ENCODE assay signal across 15 cellular contexts in genomic region chr15:72285402-72285801, GRCh38. TPM values are rescaled to one million over a fixed set of nuclear protein-coding genes. Genes with fewer than 3 reads are reported as not detected.
A peak's percentile ranks its signal among the peaks of the same experiment; 100 is the strongest.
DNase-seq lines count a peak whose midpoint lies in the region; ATAC-seq, FAIRE-seq and TF ChIP-seq lines count a peak whose summit lies in the region.
"Had no signal": no experiment of that assay in that cellular context is flagged by ENCODE, and none has a peak within 500 bp of the region (broad histone marks: within the 10 kb centered on the region; RNA-seq: fewer than 3 reads in every experiment).

No MANE protein-coding gene starts in this region.

- H3K36me3 ChIP-seq in HepG2 (replicated peaks in 1 of 2; ENCODE audit: control insufficient read depth in 1 of 2, insufficient read depth in 2 of 2, low read length in 2 of 2) (no peaks in the 10 kb centered on the region), right lobe of liver (no peaks in the 10 kb centered on the region), Panc1 (ENCODE audit: control insufficient read depth, insufficient read depth, low read length) (no peaks in the 10 kb centered on the region), prostate gland (no peaks in the 10 kb centered on the region)
- H3K36me3 ChIP-seq: SJSA1 had no signal

- H3K4me2 ChIP-seq in HepG2 (ENCODE audit: low read depth, low read length) = no peak overlapping the region
- H3K4me2 ChIP-seq: BLaER1 treated with 17β-estradiol and CSF1 and Interleukin-3, amounts not matched to agents 10 nM and 100 nM had no signal

- H3K27me3 Mint-ChIP-seq in endothelial cell (ENCODE audit: unreplicated experiment) = no peaks in the 10 kb centered on the region

- no peak for TF ChIP-seq RAD21 in HepG2 (CRISPR knock-in tag; IDR thresholded peaks at IDR 0.05)

- H3K36me3 Mint-ChIP-seq in endothelial cell (ENCODE audit: low read depth, unreplicated experiment) = peaks cover 5% of the 10 kb centered on the region
- H3K36me3 Mint-ChIP-seq in stimulated activated effector memory CD8-positive, alpha-beta T cell treated with anti-CD3 and anti-CD28 coated beads, Interleukin-12 subunit alpha, Interleukin-12 subunit beta, amount 100 ng/mL, for 72 hours = no peaks in the 10 kb centered on the region
- H3K36me3 Mint-ChIP-seq: CD8-positive, alpha-beta T cell had no signal

- H3K79me2 ChIP-seq in HepG2 (ENCODE audit: insufficient read depth, low read length) = no peaks in the 10 kb centered on the region

- H3K4me3 ChIP-seq in HepG2 (replicated peaks in 1 of 3; ENCODE audit: insufficient read depth in 1 of 3, low read depth in 2 of 3, low read length in 3 of 3) (no peak overlapping the region), right lobe of liver (no peak overlapping the region), Panc1 (ENCODE audit: low read depth in 2 of 2, low read length in 2 of 2) (no peak overlapping the region), prostate gland (no peak overlapping the region)
- H3K4me3 ChIP-seq: BLaER1 treated with 17β-estradiol and CSF1 and Interleukin-3, amounts not matched to agents 10 nM and 100 nM; SJSA1 had no signal

- H3K27me3 ChIP-seq in HepG2 (ENCODE audit: control insufficient read depth in 1 of 2, insufficient read depth in 2 of 2, low read length in 2 of 2) (no peaks in the 10 kb centered on the region), right lobe of liver (no peaks in the 10 kb centered on the region), Panc1 (ENCODE audit: control insufficient read depth, insufficient read depth, low read length) (no peaks in the 10 kb centered on the region), prostate gland (replicated peaks; ENCODE audit: insufficient read depth) (no peaks in the 10 kb centered on the region)
- H3K27me3 ChIP-seq: BLaER1 treated with 17β-estradiol and CSF1 and Interleukin-3, amounts not matched to agents 10 nM and 100 nM; SJSA1 had no signal

- H3K27ac Mint-ChIP-seq in endothelial cell (ENCODE audit: unreplicated experiment) = no peak overlapping the region
- H3K27ac Mint-ChIP-seq in stimulated activated effector memory CD8-positive, alpha-beta T cell treated with anti-CD3 and anti-CD28 coated beads, Interleukin-12 subunit alpha, Interleukin-12 subunit beta, amount 100 ng/mL, for 72 hours = peak overlapping the region; percentile 4
- H3K27ac Mint-ChIP-seq: CD8-positive, alpha-beta T cell had no signal

- no TSS peak for BruUV-seq in HepG2 (replicated peaks; lab: Mats Ljungman, UMichigan)
- no TSS peak for BruUV-seq in Panc1 (replicated peaks; lab: Mats Ljungman, UMichigan)

- no peak overlapping the region for H3K27ac ChIP-seq in HepG2 (ENCODE audit: extremely low read length, insufficient read depth, low read length)
- no peak overlapping the region for H3K27ac ChIP-seq in right lobe of liver
- H3K27ac ChIP-seq in Panc1 (ENCODE audit: low read length) = no peak overlapping the region
- no peak overlapping the region for H3K27ac ChIP-seq in prostate gland
- H3K27ac ChIP-seq: BLaER1 treated with 17β-estradiol and CSF1 and Interleukin-3, amounts not matched to agents 10 nM and 100 nM; SJSA1 had no signal

- WGBS in HepG2 (ENCODE audit: low lambda C conversion rate) = 72% methylated on average over 2 of the region's 3 CpGs
- 46% methylated on average over 2 of the region's 3 CpGs for WGBS in right lobe of liver (ENCODE audit: insufficient coverage, low coverage, low lambda C conversion rate, missing lambda C conversion rate)
- 46% methylated on average over 3 of the region's 3 CpGs for WGBS in prostate gland

- no peaks in the 10 kb centered on the region for H3K4me1 Mint-ChIP-seq in endothelial cell (ENCODE audit: unreplicated experiment)
- no peaks in the 10 kb centered on the region for H3K4me1 Mint-ChIP-seq in stimulated activated effector memory CD8-positive, alpha-beta T cell treated with anti-CD3 and anti-CD28 coated beads, Interleukin-12 subunit alpha, Interleukin-12 subunit beta, amount 100 ng/mL, for 72 hours

- no peak for TF ChIP-seq EP300 in HepG2 (IDR thresholded peaks at IDR 0.05; ENCODE audit: low read depth in 2 of 2, low read length in 2 of 2)
- no peak for TF ChIP-seq EP300 in HepG2 (CRISPR knock-in tag; IDR thresholded peaks at IDR 0.05; ENCODE audit: borderline replicate concordance)

- no peaks in the 10 kb centered on the region for H3K9me3 Mint-ChIP-seq in endothelial cell (ENCODE audit: unreplicated experiment)
- no peaks in the 10 kb centered on the region for H3K9me3 Mint-ChIP-seq in stimulated activated effector memory CD8-positive, alpha-beta T cell treated with anti-CD3 and anti-CD28 coated beads, Interleukin-12 subunit alpha, Interleukin-12 subunit beta, amount 100 ng/mL, for 72 hours
- H3K9me3 Mint-ChIP-seq: CD8-positive, alpha-beta T cell had no signal

- intact Hi-C loops in HepG2 (cut with micrococcal nuclease; ENCODE audit: unreplicated experiment) (no loop called here), right lobe of liver (cut with DNase I) (loop anchor here (10.0 kb wide), 2 partner anchors 81 to 91 kb away; partner anchors contain the start of gene GRAMD2A (in 1 of the 2)), Panc1 (cut with micrococcal nuclease; ENCODE audit: unreplicated experiment) (no loop called here), prostate gland (cut with DNase I) (no loop called here)

- DNase-seq in HepG2 (ENCODE audit: low spot score) = no peak
- DNase-seq in right lobe of liver = no peak
- DNase-seq in Panc1 (ENCODE audit: low read depth, low spot score) = no peak
- DNase-seq in endothelial cell (ENCODE audit: low spot score) = peak; percentile 32
- no peak for DNase-seq in stimulated activated effector memory CD8-positive, alpha-beta T cell treated with anti-CD3 and anti-CD28 coated beads, Interleukin-12 subunit alpha, Interleukin-12 subunit beta, amount 100 ng/mL, for 72 hours (ENCODE audit: low spot score in 2 of 2)
- no peak for DNase-seq in SKM-1 (lab: John Stamatoyannopoulos, UW; ENCODE audit: unreplicated experiment)
- DNase-seq in prostate gland (ENCODE audit: low spot score) = no peak
- DNase-seq: DMS79, NCI-H510A, NCI-H748 treated with DMSO at 0.1 percent for 48 hours had no signal

- H2AFZ ChIP-seq in HepG2 (ENCODE audit: low read length) = no peak overlapping the region

- TF ChIP-seq POLR2A in HepG2 (IDR thresholded peaks at IDR 0.05; ENCODE audit: insufficient read depth in 1 of 2, low read depth in 2 of 2, low read length in 2 of 2) (no peak), right lobe of liver (IDR thresholded peaks at IDR 0.05) (no peak), GM18505 (IDR thresholded peaks at IDR 0.05; ENCODE audit: borderline replicate concordance, extremely low read depth, insufficient read depth, insufficient read length) (no peak), prostate gland (IDR thresholded peaks at IDR 0.05) (no peak)

- in situ Hi-C loops in HepG2 (cut with HindIII; ENCODE audit: extremely low pct_ligation_motif_present, low pct_unique_long_range_greater_than_20kb) (loop anchor here (5.0 kb wide), 1 partner anchor 83 kb away; no protein-coding TSS in a partner anchor), Panc1 (cut with HindIII; ENCODE audit: low pct_unique_long_range_greater_than_20kb, low sequenced_read_pairs) (no loop called here)

- POLR2A ChIA-PET in HepG2 (lab: Yijun Ruan, JAX) = no interaction called here
- POLR2A ChIA-PET in Panc1 (lab: Charles Lee) = no interaction called here

- H3K4me3 Mint-ChIP-seq in endothelial cell (ENCODE audit: unreplicated experiment) = no peak overlapping the region
- H3K4me3 Mint-ChIP-seq in stimulated activated effector memory CD8-positive, alpha-beta T cell treated with anti-CD3 and anti-CD28 coated beads, Interleukin-12 subunit alpha, Interleukin-12 subunit beta, amount 100 ng/mL, for 72 hours = no peak overlapping the region
- H3K4me3 Mint-ChIP-seq: CD8-positive, alpha-beta T cell had no signal

- H3K4me1 ChIP-seq in HepG2 (ENCODE audit: insufficient read depth, low read length) (peaks cover 28% of the 10 kb centered on the region), right lobe of liver (peaks cover 0 to 11% (median 4%) of the 10 kb centered on the region in 4 donors), Panc1 (ENCODE audit: control insufficient read depth, insufficient read depth, low read length) (no peaks in the 10 kb centered on the region), prostate gland (replicated peaks) (no peaks in the 10 kb centered on the region)
- H3K4me1 ChIP-seq: BLaER1 treated with 17β-estradiol and CSF1 and Interleukin-3, amounts not matched to agents 10 nM and 100 nM; SJSA1 had no signal

- CTCF ChIA-PET in HepG2 (lab: Yijun Ruan, JAX; ENCODE audit: low intra/inter-chr PET ratio, low total read pairs) = interaction anchor here (2.9 kb wide), 1 partner anchor 85 kb away, joined by 35 read pairs; no protein-coding TSS in a partner anchor
- CTCF ChIA-PET in Panc1 (lab: Charles Lee) = interaction anchor here (0.6 kb wide), 1 partner anchor 151 kb away, joined by 4 read pairs; no protein-coding TSS in a partner anchor

- H3K9ac ChIP-seq in HepG2 (ENCODE audit: insufficient read depth, low read depth, low read length) = no peak overlapping the region
- H3K9ac ChIP-seq: BLaER1 treated with 17β-estradiol and CSF1 and Interleukin-3, amounts not matched to agents 10 nM and 100 nM had no signal

- TF ChIP-seq CTCF in HepG2 (CRISPR knock-in tag; IDR thresholded peaks at IDR 0.05) (0 out of 2 replicates have a peak, but pooled peaks have one; percentile 7), right lobe of liver (IDR thresholded peaks at IDR 0.05) (no peak), Panc1 (IDR thresholded peaks at IDR 0.05) (no peak), endothelial cell (IDR thresholded peaks at IDR 0.05; ENCODE audit: unreplicated experiment) (no peak), prostate gland (IDR thresholded peaks at IDR 0.05) (no peak)

- no peak for FAIRE-seq in HepG2 (lab: Jason Lieb, UNC)

- H4K20me1 ChIP-seq in HepG2 (ENCODE audit: insufficient read depth, low read length) = no peaks in the 10 kb centered on the region

- H3K9me3 ChIP-seq in HepG2 (ENCODE audit: low read length) = no peaks in the 10 kb centered on the region
- H3K9me3 ChIP-seq in right lobe of liver = no peaks in the 10 kb centered on the region
- H3K9me3 ChIP-seq in Panc1 (ENCODE audit: control insufficient read depth, insufficient read depth, low read depth, low read length) = no peaks in the 10 kb centered on the region
- no peaks in the 10 kb centered on the region for H3K9me3 ChIP-seq in prostate gland
- H3K9me3 ChIP-seq: BLaER1 treated with 17β-estradiol and CSF1 and Interleukin-3, amounts not matched to agents 10 nM and 100 nM; SJSA1 had no signal

- ATAC-seq in HepG2 (peak; percentile 32; the same call in 1 of the 3 replicates), right lobe of liver (no peak), Panc1 (peak; percentile 54; the same call in 1 of the 2 replicates), GM18505 (IDR thresholded peaks at IDR 0.05; ENCODE audit: unreplicated experiment) (no peak)
- no peak for ATAC-seq in stimulated activated effector memory CD8-positive, alpha-beta T cell treated with anti-CD3 and anti-CD28 coated beads, Interleukin-12 subunit alpha, Interleukin-12 subunit beta, amount 100 ng/mL, for 72 hours

RNA-seq across cellular contexts. Expression of gene PARP6, which starts 13.0 kb away (rescaled TPM):
- total RNA-seq in HepG2 (2016; rRNA removed; fragmentation: Illumina TruSeq; extraction: Trizol) (0.22 TPM in 1 of 2 replicates, not detected in the other), right lobe of liver (10 to 100 TPM in 4 of 6 experiments, 1 to 10 TPM in 2; 7.9 to 23.0 (median 13.1) TPM), Panc1 (2021; ENCODE audit: unreplicated experiment) (85.7 TPM), endothelial cell (ENCODE audit: unreplicated experiment) (77.4 TPM), prostate gland (10 to 100 TPM; 34.4 to 85.8 TPM)
- total RNA-seq in HepG2 (2016; cell fraction: cytosol; rRNA removed; fragmentation: Illumina TruSeq; extraction: Trizol; ENCODE audit: low read depth) = not detected in 2 replicates
- total RNA-seq in HepG2 (2016; cell fraction: insoluble cytoplasmic fraction; rRNA removed; fragmentation: Illumina TruSeq; extraction: Trizol) = not detected in 2 replicates
- total RNA-seq in HepG2 (2016; cell fraction: membrane; rRNA removed; fragmentation: Illumina TruSeq; extraction: Trizol) = not detected in 2 replicates
- not detected in 2 replicates for total RNA-seq in HepG2 (2016; cell fraction: nucleus; rRNA removed; fragmentation: Illumina TruSeq; extraction: Trizol)
- polyA plus RNA-seq in HepG2 (2011; rRNA removed) = 0.87 and 1.3 TPM in 2 replicates
- 0.07 and 0.36 TPM in 2 replicates for polyA plus RNA-seq in HepG2 (2011; cell fraction: cytosol; rRNA removed)
- polyA plus RNA-seq in HepG2 (2011; cell fraction: nucleus; rRNA removed) = 4.2 and 4.3 TPM in 2 replicates
- polyA plus RNA-seq in HepG2 (2012) = 1.0 and 1.3 TPM in 2 replicates
- not detected in 2 replicates for polyA plus RNA-seq in HepG2 (2016; cell fraction: cytosol; fragmentation: Illumina TruSeq; extraction: Trizol; ENCODE audit: low read depth)
- polyA plus RNA-seq in HepG2 (2016; cell fraction: insoluble cytoplasmic fraction; fragmentation: Illumina TruSeq; extraction: Trizol; ENCODE audit: low read depth) = not detected in 2 replicates
- polyA plus RNA-seq in HepG2 (2016; cell fraction: membrane; fragmentation: Illumina TruSeq; extraction: Trizol; ENCODE audit: low read depth) = 0.77 TPM in 1 of 2 replicates, not detected in the other
- polyA plus RNA-seq in HepG2 (2016; cell fraction: nucleus; fragmentation: Illumina TruSeq; extraction: Trizol; ENCODE audit: insufficient read depth, low read depth) = 2.2 and 2.5 TPM in 2 replicates
- polyA minus RNA-seq in HepG2 (2011; rRNA and poly(A)+ RNA removed; ENCODE audit: low replicate concordance) = 0.78 and 129 TPM in 2 replicates
- polyA minus RNA-seq in HepG2 (2011; cell fraction: cytosol; rRNA and poly(A)+ RNA removed) = 1.7 and 1.9 TPM in 2 replicates
- 1.9 and 2.3 TPM in 2 replicates for polyA minus RNA-seq in HepG2 (2011; cell fraction: nucleus; rRNA and poly(A)+ RNA removed)
- polyA plus RNA-seq in Panc1 (2012; ENCODE audit: insufficient read length) = 64.5 TPM
- total RNA-seq: PC-3 had no signal

RNA-seq across cellular contexts. Expression of gene CELF6, which starts 34.6 kb away (rescaled TPM):
- 0.10 and 0.49 TPM in 2 replicates for total RNA-seq in HepG2 (2016; rRNA removed; fragmentation: Illumina TruSeq; extraction: Trizol)
- total RNA-seq in HepG2 (2016; cell fraction: cytosol; rRNA removed; fragmentation: Illumina TruSeq; extraction: Trizol; ENCODE audit: low read depth) = 0.09 TPM in 1 of 2 replicates, not detected in the other
- 0.41 TPM in 1 of 2 replicates, not detected in the other for total RNA-seq in HepG2 (2016; cell fraction: insoluble cytoplasmic fraction; rRNA removed; fragmentation: Illumina TruSeq; extraction: Trizol)
- total RNA-seq in HepG2 (2016; cell fraction: membrane; rRNA removed; fragmentation: Illumina TruSeq; extraction: Trizol) = 0.12 and 0.21 TPM in 2 replicates
- 0.81 and 1.1 TPM in 2 replicates for total RNA-seq in HepG2 (2016; cell fraction: nucleus; rRNA removed; fragmentation: Illumina TruSeq; extraction: Trizol)
- polyA plus RNA-seq in HepG2 (2011; rRNA removed) = 0.94 and 1.3 TPM in 2 replicates
- polyA plus RNA-seq in HepG2 (2011; cell fraction: cytosol; rRNA removed) = 0.24 and 0.26 TPM in 2 replicates
- polyA plus RNA-seq in HepG2 (2011; cell fraction: nucleus; rRNA removed) = 5.1 and 7.3 TPM in 2 replicates
- 0.51 and 0.70 TPM in 2 replicates for polyA plus RNA-seq in HepG2 (2012)
- polyA plus RNA-seq in HepG2 (2016; cell fraction: cytosol; fragmentation: Illumina TruSeq; extraction: Trizol; ENCODE audit: low read depth) = 0.09 and 0.15 TPM in 2 replicates
- polyA plus RNA-seq in HepG2 (2016; cell fraction: insoluble cytoplasmic fraction; fragmentation: Illumina TruSeq; extraction: Trizol; ENCODE audit: low read depth) = 0.20 TPM in 1 of 2 replicates, not detected in the other
- polyA plus RNA-seq in HepG2 (2016; cell fraction: membrane; fragmentation: Illumina TruSeq; extraction: Trizol; ENCODE audit: low read depth) = 0.15 and 0.22 TPM in 2 replicates
- 3.3 and 3.7 TPM in 2 replicates for polyA plus RNA-seq in HepG2 (2016; cell fraction: nucleus; fragmentation: Illumina TruSeq; extraction: Trizol; ENCODE audit: insufficient read depth, low read depth)
- polyA minus RNA-seq in HepG2 (2011; rRNA and poly(A)+ RNA removed; ENCODE audit: low replicate concordance) = 0.07 and 0.12 TPM in 2 replicates
- not detected in 2 replicates for polyA minus RNA-seq in HepG2 (2011; cell fraction: cytosol; rRNA and poly(A)+ RNA removed)
- polyA minus RNA-seq in HepG2 (2011; cell fraction: nucleus; rRNA and poly(A)+ RNA removed) = 0.99 and 1.3 TPM in 2 replicates
- 1 to 10 TPM in 4 of 6 experiments, under 1 TPM in 2; 0.47 to 1.7 (median 1.2) TPM for total RNA-seq in right lobe of liver
- total RNA-seq in Panc1 (2021; ENCODE audit: unreplicated experiment) = not detected
- polyA plus RNA-seq in Panc1 (2012; ENCODE audit: insufficient read length) = 0.08 TPM
- 0.21 TPM for total RNA-seq in endothelial cell (ENCODE audit: unreplicated experiment)
- total RNA-seq in prostate gland = 1 to 10 TPM; 3.7 to 7.3 TPM
- total RNA-seq: PC-3 had no signal

RNA-seq across cellular contexts. Expression of gene PKM, which starts 54.4 kb away (rescaled TPM):
- total RNA-seq in HepG2 (2016; rRNA removed; fragmentation: Illumina TruSeq; extraction: Trizol) (488 and 574 TPM in 2 replicates), right lobe of liver (100 to 1,000 TPM in 1 of 6 experiments, 10 to 100 TPM in 5; 18.4 to 106 (median 27.2) TPM), Panc1 (2021; ENCODE audit: unreplicated experiment) (1,590 TPM), endothelial cell (ENCODE audit: unreplicated experiment) (604 TPM), prostate gland (100 to 1,000 TPM; 470 to 513 TPM)
- 56.7 and 63.3 TPM in 2 replicates for total RNA-seq in HepG2 (2016; cell fraction: cytosol; rRNA removed; fragmentation: Illumina TruSeq; extraction: Trizol; ENCODE audit: low read depth)
- total RNA-seq in HepG2 (2016; cell fraction: insoluble cytoplasmic fraction; rRNA removed; fragmentation: Illumina TruSeq; extraction: Trizol) = 500 and 538 TPM in 2 replicates
- total RNA-seq in HepG2 (2016; cell fraction: membrane; rRNA removed; fragmentation: Illumina TruSeq; extraction: Trizol) = 102 TPM in 2 replicates
- total RNA-seq in HepG2 (2016; cell fraction: nucleus; rRNA removed; fragmentation: Illumina TruSeq; extraction: Trizol) = 265 and 278 TPM in 2 replicates
- polyA plus RNA-seq in HepG2 (2011; rRNA removed) = 766 and 780 TPM in 2 replicates
- polyA plus RNA-seq in HepG2 (2011; cell fraction: cytosol; rRNA removed) = 619 and 801 TPM in 2 replicates
- 586 and 619 TPM in 2 replicates for polyA plus RNA-seq in HepG2 (2011; cell fraction: nucleus; rRNA removed)
- 811 and 958 TPM in 2 replicates for polyA plus RNA-seq in HepG2 (2012)
- 52.1 and 54.7 TPM in 2 replicates for polyA plus RNA-seq in HepG2 (2016; cell fraction: cytosol; fragmentation: Illumina TruSeq; extraction: Trizol; ENCODE audit: low read depth)
- polyA plus RNA-seq in HepG2 (2016; cell fraction: insoluble cytoplasmic fraction; fragmentation: Illumina TruSeq; extraction: Trizol; ENCODE audit: low read depth) = 373 and 468 TPM in 2 replicates
- polyA plus RNA-seq in HepG2 (2016; cell fraction: membrane; fragmentation: Illumina TruSeq; extraction: Trizol; ENCODE audit: low read depth) = 77.8 and 83.1 TPM in 2 replicates
- polyA plus RNA-seq in HepG2 (2016; cell fraction: nucleus; fragmentation: Illumina TruSeq; extraction: Trizol; ENCODE audit: insufficient read depth, low read depth) = 330 and 335 TPM in 2 replicates
- 1,889 and 3,533 TPM in 2 replicates for polyA minus RNA-seq in HepG2 (2011; rRNA and poly(A)+ RNA removed; ENCODE audit: low replicate concordance)
- polyA minus RNA-seq in HepG2 (2011; cell fraction: cytosol; rRNA and poly(A)+ RNA removed) = 776 TPM in 2 replicates
- polyA minus RNA-seq in HepG2 (2011; cell fraction: nucleus; rRNA and poly(A)+ RNA removed) = 532 and 663 TPM in 2 replicates
- polyA plus RNA-seq in Panc1 (2012; ENCODE audit: insufficient read length) = 1,992 TPM

Comparison
In these comparisons a context has a peak if more than half of its experiments do, and no peak if none do; other contexts are left out.
1. ATAC-seq: peak in HepG2 (single experiment) and Panc1 (single experiment); none in right lobe of liver (0 of 4), stimulated activated effector memory CD8-positive, alpha-beta T cell treated with anti-CD3 and anti-CD28 coated beads, Interleukin-12 subunit alpha, Interleukin-12 subunit beta, amount 100 ng/mL, for 72 hours (single experiment) and GM18505 (single experiment).
2. RNA of gene PARP6, which starts 13.0 kb away (total RNA-seq): 34.4 to 85.8 TPM in prostate gland, 85.7 TPM in Panc1 (single experiment), 77.4 TPM in endothelial cell (single experiment) and 7.9 to 23.0 TPM in right lobe of liver; 0.22 TPM in HepG2; every median in the first group is over 4 times any median in the second.
3. intact Hi-C loops: an anchor here in right lobe of liver (10.0 kb wide); none called in HepG2, Panc1 and prostate gland.